ENCODE assay signal across 22 cellular contexts in the genomic region with DNA sequence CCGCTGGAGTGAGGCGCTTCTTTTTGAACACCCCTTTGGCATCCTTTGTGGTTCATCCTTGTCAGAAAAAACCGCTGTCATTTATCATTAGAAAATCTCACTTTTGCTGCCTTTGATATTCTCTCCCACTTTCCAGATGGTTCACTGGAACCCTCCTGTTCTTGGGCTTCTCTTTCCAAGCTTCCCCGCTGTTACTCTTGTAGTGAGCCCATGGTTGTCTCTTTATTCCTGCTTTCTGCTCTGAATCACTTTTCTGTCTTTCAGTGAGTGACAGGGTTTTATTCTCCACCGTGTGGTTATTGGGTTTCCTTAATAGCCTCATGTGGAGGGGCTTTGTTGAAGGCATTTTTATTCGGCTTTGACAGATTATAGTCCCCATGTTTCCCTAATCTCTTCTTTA.
"Had no signal": no experiment of that assay in that cellular context is flagged by ENCODE, and none has a peak within 500 bp of the region (broad histone marks: within the 10 kb centered on the region; RNA-seq: fewer than 3 reads in every experiment).

No MANE protein-coding gene starts in this region.

- H3K4me3 Mint-ChIP-seq: activated CD8-positive, alpha-beta T cell treated with anti-CD3 and anti-CD28 coated beads for 36 hours; activated naive CD4-positive, alpha-beta T cell treated with anti-CD3 and anti-CD28 coated beads, Interleukin-2, amount 50 U/mL, for 24 hours had no signal

- H3K27ac ChIP-seq: Peyer's patch, WERI-Rb-1 had no signal

- H3K27me3 ChIP-seq: Peyer's patch had no signal

- H3K9me3 Mint-ChIP-seq: activated CD8-positive, alpha-beta T cell treated with anti-CD3 and anti-CD28 coated beads for 36 hours; activated naive CD4-positive, alpha-beta T cell treated with anti-CD3 and anti-CD28 coated beads, Interleukin-2, amount 50 U/mL, for 24 hours had no signal

- H3K4me3 ChIP-seq: Peyer's patch had no signal

- H3K27ac Mint-ChIP-seq: activated CD8-positive, alpha-beta T cell treated with anti-CD3 and anti-CD28 coated beads for 36 hours; activated naive CD4-positive, alpha-beta T cell treated with anti-CD3 and anti-CD28 coated beads, Interleukin-2, amount 50 U/mL, for 24 hours had no signal

- ATAC-seq: activated CD4-positive, CD25-positive, alpha-beta regulatory T cell treated with anti-CD3 and anti-CD28 coated beads, Interleukin-2, amount 50 U/mL, for 24 hours; activated CD8-positive, alpha-beta T cell treated with anti-CD3 and anti-CD28 coated beads for 36 hours had no signal

- H3K4me1 ChIP-seq: Peyer's patch had no signal

- H3K27me3 Mint-ChIP-seq: activated CD8-positive, alpha-beta T cell treated with anti-CD3 and anti-CD28 coated beads for 36 hours; activated naive CD4-positive, alpha-beta T cell treated with anti-CD3 and anti-CD28 coated beads, Interleukin-2, amount 50 U/mL, for 24 hours had no signal

- H3K9me3 ChIP-seq: Peyer's patch had no signal

- H3K36me3 ChIP-seq: Peyer's patch, WERI-Rb-1 had no signal

- DNase-seq: activated CD4-positive, alpha-beta T cell treated with anti-CD3 and anti-CD28 coated beads for 4 hours; activated CD8-positive, alpha-beta memory T cell treated with anti-CD3 and anti-CD28 coated beads, Interleukin-2, amount 50 U/mL, for 48 hours; activated CD8-positive, alpha-beta T cell treated with anti-CD3 and anti-CD28 coated beads for 36 hours; activated effector memory CD4-positive, alpha-beta T cell treated with Interleukin-2 at 50 U/mL for 16 hours; activated naive CD4-positive, alpha-beta T cell; activated T-cell treated with anti-CD3 and anti-CD28 coated beads, Interleukin-2, amount 50 U/mL, for 1 hour; aorta; central memory CD4-positive, alpha-beta T cell; Kasumi-1; KBM-7; NCI-H1048; NCI-H146; NCI-H187 treated with DMSO at 0.1 percent for 48 hours; NCI-H2081 treated with DMSO at 0.1 percent for 48 hours; NCI-H524; Peyer's patch; SHP77; T-helper 2 cell; T1000; WERI-Rb-1 had no signal
